ENCODE assay signal across 11 cellular contexts in genomic region chr10:32960022-32960421, GRCh38. TPM values are rescaled to one million over a fixed set of nuclear protein-coding genes. Genes with fewer than 3 reads are reported as not detected.
A peak's percentile ranks its signal among the peaks of the same experiment; 100 is the strongest.
DNase-seq lines count a peak whose midpoint lies in the region; ATAC-seq, FAIRE-seq and TF ChIP-seq lines count a peak whose summit lies in the region.
"Had no signal": no experiment of that assay in that cellular context is flagged by ENCODE, and none has a peak within 500 bp of the region (broad histone marks: within the 10 kb centered on the region; RNA-seq: fewer than 3 reads in every experiment).

No MANE protein-coding gene starts in this region.

- H3K4me2 ChIP-seq in GM12878 (ENCODE audit: control insufficient read depth, insufficient read depth) (peak overlapping the region; percentile 91), mesenchymal stem cell (ENCODE audit: low read length, poor library complexity, severe bottlenecking) (peak overlapping the region; percentile 17)

- H3K36me3 ChIP-seq in GM12878 (ENCODE audit: control insufficient read depth in 2 of 2, insufficient read depth in 2 of 2, low read length in 1 of 2) (no peaks in the 10 kb centered on the region), mesenchymal stem cell (ENCODE audit: control insufficient read depth in 1 of 2, insufficient read depth in 2 of 2, low read depth in 1 of 2, low read length in 2 of 2) (peaks cover 0 to 3% of the 10 kb centered on the region in 2 experiments)

- H2AFZ ChIP-seq in GM12878 (ENCODE audit: control insufficient read depth, low read depth, low read length) (no peak overlapping the region), mesenchymal stem cell (ENCODE audit: low read depth, low read length) (no peak overlapping the region)

- H3K18ac ChIP-seq in mesenchymal stem cell (ENCODE audit: low read depth in 1 of 2, low read length in 2 of 2): peak overlapping the region; percentile 13 to 43

- no peak overlapping the region for H2BK5ac ChIP-seq in mesenchymal stem cell (ENCODE audit: low read depth, low read length, poor library complexity, severe bottlenecking)

- peak overlapping the region in 1 of 2 experiments; percentile 30 for H3K14ac ChIP-seq in mesenchymal stem cell (ENCODE audit: low read length in 2 of 2)

- peak overlapping the region; percentile 15 to 89 for H2BK12ac ChIP-seq in mesenchymal stem cell (ENCODE audit: low read length in 2 of 2)

- no peak for FAIRE-seq in GM12878 (lab: Jason Lieb, UNC)

- intact Hi-C loops in GM12878 (cut with micrococcal nuclease; ENCODE audit: unreplicated experiment): no loop called here

- H3K4me1 ChIP-seq in GM12878 (ENCODE audit: control insufficient read depth, insufficient read depth, low read length) (peaks cover 20% of the 10 kb centered on the region), mesenchymal stem cell (ENCODE audit: control insufficient read depth, insufficient read depth, low read depth, low read length) (peaks cover 5% of the 10 kb centered on the region)

- H2BK15ac ChIP-seq in mesenchymal stem cell (ENCODE audit: low read depth, poor library complexity, severe bottlenecking): no peak overlapping the region

- H4K8ac ChIP-seq in mesenchymal stem cell (ENCODE audit: low read length): no peak overlapping the region

- peak overlapping the region; percentile 90 for H4K91ac ChIP-seq in mesenchymal stem cell (ENCODE audit: low read length)

- no peaks in the 10 kb centered on the region for H4K20me1 ChIP-seq in GM12878 (ENCODE audit: control insufficient read depth, insufficient read depth)

- ATAC-seq in GM12878 (no peak), GM21737 (IDR thresholded peaks at IDR 0.05; ENCODE audit: unreplicated experiment) (no peak)

- RAD21 ChIA-PET in GM12878 (lab: Charles Lee; ENCODE audit: unreplicated experiment): interaction anchor here (0.6 kb wide), 1 partner anchor 78 kb away, joined by 3 read pairs; no protein-coding TSS in a partner anchor

- DNase-seq in AG04449 (ENCODE audit: low read depth, low spot score) (no peak), HCEC 1CT (peak; percentile 35), GM12878 (ENCODE audit: low read depth, low spot score) (no peak), mesenchymal stem cell (no peak), GM10248 (ENCODE audit: extremely low spot score) (no peak), glomerular visceral epithelial cell (ENCODE audit: extremely low spot score) (no peak), GM13976 (ENCODE audit: low spot score) (no peak)
- DNase-seq: activated naive CD4-positive, alpha-beta T cell treated with anti-CD3 and anti-CD28 coated beads, Interleukin-2, amount 10 ng/mL, durations not matched to agents 7 days and 5 days; DMS79 treated with DMSO at 0.1 percent for 48 hours; SHP77 had no signal

- H2BK120ac ChIP-seq in mesenchymal stem cell (ENCODE audit: low read depth, low read length): no peak overlapping the region

- H3K9me3 ChIP-seq in GM12878 (replicated peaks; ENCODE audit: control insufficient read depth, insufficient read depth, low read length): no peaks in the 10 kb centered on the region
- H3K9me3 ChIP-seq in mesenchymal stem cell (ENCODE audit: control insufficient read depth, low read length): no peaks in the 10 kb centered on the region

- TF ChIP-seq RAD21 in GM12878 (IDR thresholded peaks at IDR 0.05; ENCODE audit: insufficient read depth, low read depth, low read length): no peak

- no peak for TF ChIP-seq EP300 in GM12878 (IDR thresholded peaks at IDR 0.05; ENCODE audit: borderline replicate concordance in 1 of 2, control insufficient read depth in 1 of 2, low read depth in 2 of 2, low read length in 2 of 2)

- CTCF ChIA-PET in AG04449 (lab: Yijun Ruan, JAX) (interaction anchor here (1.5 kb wide), 1 partner anchor 50 kb away, joined by 11 read pairs; no protein-coding TSS in a partner anchor), GM12878 (lab: Yijun Ruan, JAX) (interaction anchor here (1.4 kb wide), 1 partner anchor 12 kb away, joined by 3 read pairs; no protein-coding TSS in a partner anchor), GM10248 (lab: Yijun Ruan, JAX) (interaction anchor here (1.2 to 1.4 kb wide), 2 partner anchors 19 to 21 kb away, joined by 3 read pairs; no protein-coding TSS in a partner anchor)

- H3K4ac ChIP-seq in mesenchymal stem cell (ENCODE audit: low read depth in 1 of 2, low read length in 2 of 2): no peak overlapping the region

- no peak overlapping the region for H3K23ac ChIP-seq in mesenchymal stem cell (ENCODE audit: low read length in 2 of 2)

- peaks cover 3% of the 10 kb centered on the region for H3K79me1 ChIP-seq in mesenchymal stem cell (replicated peaks; ENCODE audit: low read length, poor library complexity, severe bottlenecking)

- H3K27me3 ChIP-seq in GM12878 (replicated peaks in 1 of 2; ENCODE audit: control insufficient read depth in 2 of 2, insufficient read depth in 2 of 2, low read length in 1 of 2) (no peaks in the 10 kb centered on the region), mesenchymal stem cell (ENCODE audit: control insufficient read depth in 1 of 2, insufficient read depth in 1 of 2, low read length in 2 of 2) (no peaks in the 10 kb centered on the region)

- BruUV-seq in GM12878 (replicated peaks; lab: Mats Ljungman, UMichigan): no TSS peak

- POLR2A ChIA-PET in AG04449 (lab: Yijun Ruan, JAX) (interaction anchor here (0.5 to 1.9 kb wide), 2 partner anchors 21 to 47 kb away, joined by 3 to 10 read pairs; no protein-coding TSS in a partner anchor), GM12878 (lab: Charles Lee) (no interaction called here), GM10248 (lab: Yijun Ruan, JAX) (no interaction called here)

- H3K79me2 ChIP-seq in GM12878 (ENCODE audit: control insufficient read depth, insufficient read depth, low read length): peaks cover 23% of the 10 kb centered on the region

- SMC1A ChIA-PET in GM12878 (lab: Charles Lee; ENCODE audit: uncharacterized antibody, unreplicated experiment): interaction anchor here (1.0 to 1.5 kb wide), 2 partner anchors 9 to 12 kb away, joined by 3 to 4 read pairs; no protein-coding TSS in a partner anchor

- no peak overlapping the region for H3K27ac ChIP-seq in GM12878 (ENCODE audit: control insufficient read depth, insufficient read depth)
- H3K27ac ChIP-seq in mesenchymal stem cell (ENCODE audit: low read length, poor library complexity, severe bottlenecking): peak overlapping the region; percentile 99

- WGBS in GM12878 (ENCODE audit: insufficient coverage, insufficient replicate concordance, low lambda C conversion rate, missing lambda C conversion rate): 69% methylated on average over 4 of the region's 4 CpGs
- WGBS in mesenchymal stem cell: 71% methylated on average over 4 of the region's 4 CpGs

- no peak overlapping the region for H3K9ac ChIP-seq in GM12878 (ENCODE audit: control insufficient read depth, insufficient read depth, low read length)
- H3K9ac ChIP-seq in mesenchymal stem cell (ENCODE audit: low read length): peak overlapping the region; percentile 100

- no peak overlapping the region for H2AK5ac ChIP-seq in mesenchymal stem cell (ENCODE audit: low read length, severe bottlenecking)

- TF ChIP-seq POLR2A in GM12878 (IDR thresholded peaks at IDR 0.05; ENCODE audit: low read depth, low read length): no peak

- no peak for TF ChIP-seq CTCF in AG04449 (IDR thresholded peaks at IDR 0.05; ENCODE audit: insufficient read depth, low read length, missing control alignments)
- no peak for TF ChIP-seq CTCF in GM12878 (IDR thresholded peaks at IDR 0.05 in 2 of 3, conservative IDR thresholded peaks at IDR 0.05 in 1 of 3; ENCODE audit: control insufficient read depth in 2 of 3, extremely low read depth in 1 of 3, insufficient read depth in 1 of 3, low read depth in 3 of 3, low read length in 3 of 3)
- TF ChIP-seq CTCF in GM10248 (IDR thresholded peaks at IDR 0.05; ENCODE audit: control extremely low read depth, extremely low read depth, low read depth, missing control alignments): no peak
- no peak for TF ChIP-seq CTCF in GM13976 (IDR thresholded peaks at IDR 0.05; ENCODE audit: borderline replicate concordance, control extremely low read depth, extremely low read depth, insufficient read depth, missing control alignments)

- H3K4me3 ChIP-seq in AG04449 (ENCODE audit: low read depth, low read length) (peak overlapping the region; percentile 9; the same call in 1 of the 2 replicates), GM12878 (0 out of 2 replicates have a peak overlapping the region, but pooled peaks have one; percentile 93), mesenchymal stem cell (ENCODE audit: insufficient read depth in 1 of 2, low read depth in 1 of 2, low read length in 2 of 2) (peak overlapping the region in 1 of 2 experiments; percentile 95)

- in situ Hi-C loops in GM12878 (cut with MboI): no loop called here
- in situ Hi-C loops in GM13976 (cut with MboI; ENCODE audit: low sequenced_read_pairs, unreplicated experiment): no loop called here

TF ChIP-seq in GM12878, 131 proteins besides CTCF, POLR2A, EP300 and RAD21 (continues in another document):
- TF ChIP-seq CHD4 (IDR thresholded peaks at IDR 0.05) (no peak), ZBED1 (IDR thresholded peaks at IDR 0.05; ENCODE audit: borderline replicate concordance) (no peak)

RNA-seq across cellular contexts. Expression of gene ITGB1, which starts 2.0 kb away (rescaled TPM):
- total RNA-seq in GM12878 (2013; cell fraction: nucleolus; rRNA removed): 60.5 and 61.3 TPM in 2 replicates
- 7.9 and 10.1 TPM in 2 replicates for total RNA-seq in GM12878 (2014; rRNA removed)
- 10.7 and 11.0 TPM in 2 replicates for total RNA-seq in GM12878 (2014; rRNA removed; fragmentation: Illumina TruSeq; extraction: Trizol)
- 9.8 and 11.4 TPM in 2 replicates for total RNA-seq in GM12878 (2021)
- polyA plus RNA-seq in GM12878 (2011; ENCODE audit: low read depth): 24.4 TPM
- 20.7 and 33.0 TPM in 2 replicates for polyA plus RNA-seq in GM12878 (2011; rRNA removed)
- 6.1 and 8.3 TPM in 2 replicates for polyA plus RNA-seq in GM12878 (2011; cell fraction: cytosol; rRNA removed)
- 5.3 and 7.0 TPM in 2 replicates for polyA plus RNA-seq in GM12878 (2011; cell fraction: nucleus; rRNA removed)
- 35.8 and 40.1 TPM in 2 replicates for polyA plus RNA-seq in GM12878 (2012)
- 9.7 and 12.6 TPM in 2 replicates for polyA plus RNA-seq in GM12878 (2014; fragmentation: Illumina TruSeq; extraction: Trizol)
- polyA plus RNA-seq in GM12878 (2014; fragmentation: Nextera tagmentation; extraction: Ambion mirVana): 1 to 10 TPM; 2.8 to 3.4 TPM
- polyA plus RNA-seq in GM12878 (2014; rRNA removed): 7.9 and 8.2 TPM in 2 replicates
- 10 to 100 TPM; 15.5 to 16.5 TPM for polyA plus RNA-seq in GM12878 (2016; fragmentation: Nextera tagmentation; extraction: Ambion mirVana)
- polyA minus RNA-seq in GM12878 (2011; rRNA and poly(A)+ RNA removed): 8.3 and 15.9 TPM in 2 replicates
- polyA minus RNA-seq in GM12878 (2011; cell fraction: cytosol; rRNA and poly(A)+ RNA removed): 30.9 and 57.1 TPM in 2 replicates
- polyA minus RNA-seq in GM12878 (2011; cell fraction: nucleus; rRNA and poly(A)+ RNA removed): 5.3 and 10.5 TPM in 2 replicates
- polyA plus RNA-seq in mesenchymal stem cell (2013, experiment 1 of 2): 1,059 TPM
- polyA plus RNA-seq in mesenchymal stem cell (2013, experiment 2 of 2): 1,073 TPM
